Comparison of ENCODE assay signal across 1 cellular context in genomic region chr1:43465694-43466152, GRCh38.
TF ChIP-seq lines count a peak whose summit lies in the region.

No MANE protein-coding gene starts in this region.

TF ChIP-seq in HepG2, 621 proteins besides CTCF, POLR2A, EP300 and RAD21 (continued from another document and continues in another):
- no peak for TF ChIP-seq TFE3 (CRISPR knock-in tag; IDR thresholded peaks at IDR 0.05)
- TF ChIP-seq, protein P1, sequence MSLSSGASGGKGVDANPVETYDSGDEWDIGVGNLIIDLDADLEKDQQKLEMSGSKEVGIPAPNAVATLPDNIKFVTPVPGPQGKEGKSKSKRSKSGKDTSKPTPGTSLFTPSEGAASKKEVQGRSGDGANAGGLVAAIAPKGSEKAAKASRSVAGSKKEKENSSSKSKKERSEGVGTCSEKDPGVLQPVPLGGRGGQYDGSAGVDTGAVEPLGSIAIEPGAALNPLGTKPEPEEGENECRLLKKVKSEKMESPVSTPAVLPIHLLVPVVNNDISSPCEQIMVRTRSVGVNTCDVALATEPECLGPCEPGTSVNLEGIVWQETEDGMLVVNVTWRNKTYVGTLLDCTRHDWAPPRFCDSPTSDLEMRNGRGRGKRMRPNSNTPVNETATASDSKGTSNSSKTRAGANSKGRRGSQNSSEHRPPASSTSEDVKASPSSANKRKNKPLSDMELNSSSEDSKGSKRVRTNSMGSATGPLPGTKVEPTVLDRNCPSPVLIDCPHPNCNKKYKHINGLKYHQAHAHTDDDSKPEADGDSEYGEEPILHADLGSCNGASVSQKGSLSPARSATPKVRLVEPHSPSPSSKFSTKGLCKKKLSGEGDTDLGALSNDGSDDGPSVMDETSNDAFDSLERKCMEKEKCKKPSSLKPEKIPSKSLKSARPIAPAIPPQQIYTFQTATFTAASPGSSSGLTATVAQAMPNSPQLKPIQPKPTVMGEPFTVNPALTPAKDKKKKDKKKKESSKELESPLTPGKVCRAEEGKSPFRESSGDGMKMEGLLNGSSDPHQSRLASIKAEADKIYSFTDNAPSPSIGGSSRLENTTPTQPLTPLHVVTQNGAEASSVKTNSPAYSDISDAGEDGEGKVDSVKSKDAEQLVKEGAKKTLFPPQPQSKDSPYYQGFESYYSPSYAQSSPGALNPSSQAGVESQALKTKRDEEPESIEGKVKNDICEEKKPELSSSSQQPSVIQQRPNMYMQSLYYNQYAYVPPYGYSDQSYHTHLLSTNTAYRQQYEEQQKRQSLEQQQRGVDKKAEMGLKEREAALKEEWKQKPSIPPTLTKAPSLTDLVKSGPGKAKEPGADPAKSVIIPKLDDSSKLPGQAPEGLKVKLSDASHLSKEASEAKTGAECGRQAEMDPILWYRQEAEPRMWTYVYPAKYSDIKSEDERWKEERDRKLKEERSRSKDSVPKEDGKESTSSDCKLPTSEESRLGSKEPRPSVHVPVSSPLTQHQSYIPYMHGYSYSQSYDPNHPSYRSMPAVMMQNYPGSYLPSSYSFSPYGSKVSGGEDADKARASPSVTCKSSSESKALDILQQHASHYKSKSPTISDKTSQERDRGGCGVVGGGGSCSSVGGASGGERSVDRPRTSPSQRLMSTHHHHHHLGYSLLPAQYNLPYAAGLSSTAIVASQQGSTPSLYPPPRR (CRISPR knock-in tag; IDR thresholded peaks at IDR 0.05; ENCODE audit: borderline replicate concordance) = peak; percentile 33; the same call in 1 of the 2 replicates
- TF ChIP-seq, protein P2, sequence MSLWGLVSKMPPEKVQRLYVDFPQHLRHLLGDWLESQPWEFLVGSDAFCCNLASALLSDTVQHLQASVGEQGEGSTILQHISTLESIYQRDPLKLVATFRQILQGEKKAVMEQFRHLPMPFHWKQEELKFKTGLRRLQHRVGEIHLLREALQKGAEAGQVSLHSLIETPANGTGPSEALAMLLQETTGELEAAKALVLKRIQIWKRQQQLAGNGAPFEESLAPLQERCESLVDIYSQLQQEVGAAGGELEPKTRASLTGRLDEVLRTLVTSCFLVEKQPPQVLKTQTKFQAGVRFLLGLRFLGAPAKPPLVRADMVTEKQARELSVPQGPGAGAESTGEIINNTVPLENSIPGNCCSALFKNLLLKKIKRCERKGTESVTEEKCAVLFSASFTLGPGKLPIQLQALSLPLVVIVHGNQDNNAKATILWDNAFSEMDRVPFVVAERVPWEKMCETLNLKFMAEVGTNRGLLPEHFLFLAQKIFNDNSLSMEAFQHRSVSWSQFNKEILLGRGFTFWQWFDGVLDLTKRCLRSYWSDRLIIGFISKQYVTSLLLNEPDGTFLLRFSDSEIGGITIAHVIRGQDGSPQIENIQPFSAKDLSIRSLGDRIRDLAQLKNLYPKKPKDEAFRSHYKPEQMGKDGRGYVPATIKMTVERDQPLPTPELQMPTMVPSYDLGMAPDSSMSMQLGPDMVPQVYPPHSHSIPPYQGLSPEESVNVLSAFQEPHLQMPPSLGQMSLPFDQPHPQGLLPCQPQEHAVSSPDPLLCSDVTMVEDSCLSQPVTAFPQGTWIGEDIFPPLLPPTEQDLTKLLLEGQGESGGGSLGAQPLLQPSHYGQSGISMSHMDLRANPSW (CRISPR knock-in tag; IDR thresholded peaks at IDR 0.05; ENCODE audit: borderline replicate concordance) = no peak
- TF ChIP-seq GABPA (IDR thresholded peaks at IDR 0.05; ENCODE audit: low read depth, low read length) = no peak
- 0 out of 2 replicates have a peak, but pooled peaks have one; percentile 13 for TF ChIP-seq GABPA (CRISPR knock-in tag; IDR thresholded peaks at IDR 0.05; ENCODE audit: low read depth)
- no peak for TF ChIP-seq ZNF180 (CRISPR knock-in tag; IDR thresholded peaks at IDR 0.05; ENCODE audit: borderline replicate concordance, low read depth)
- TF ChIP-seq FOXM1 (CRISPR knock-in tag; IDR thresholded peaks at IDR 0.05) = no peak
- TF ChIP-seq PPARG (CRISPR knock-in tag; conservative IDR thresholded peaks at IDR 0.05) = peak; percentile 81
- TF ChIP-seq SOX6 (IDR thresholded peaks at IDR 0.05) = no peak
- peak; percentile 32; the same call in 1 of the 2 replicates for TF ChIP-seq SOX6 (CRISPR knock-in tag; IDR thresholded peaks at IDR 0.05)
- no peak for TF ChIP-seq TP53 (CRISPR knock-in tag; conservative IDR thresholded peaks at IDR 0.05)
- TF ChIP-seq HCFC1 (IDR thresholded peaks at IDR 0.05; ENCODE audit: low read depth, low read length) = no peak
- no peak for TF ChIP-seq ZBTB3 (CRISPR knock-in tag; IDR thresholded peaks at IDR 0.05; ENCODE audit: borderline replicate concordance, low read depth)
- TF ChIP-seq, protein P3, sequence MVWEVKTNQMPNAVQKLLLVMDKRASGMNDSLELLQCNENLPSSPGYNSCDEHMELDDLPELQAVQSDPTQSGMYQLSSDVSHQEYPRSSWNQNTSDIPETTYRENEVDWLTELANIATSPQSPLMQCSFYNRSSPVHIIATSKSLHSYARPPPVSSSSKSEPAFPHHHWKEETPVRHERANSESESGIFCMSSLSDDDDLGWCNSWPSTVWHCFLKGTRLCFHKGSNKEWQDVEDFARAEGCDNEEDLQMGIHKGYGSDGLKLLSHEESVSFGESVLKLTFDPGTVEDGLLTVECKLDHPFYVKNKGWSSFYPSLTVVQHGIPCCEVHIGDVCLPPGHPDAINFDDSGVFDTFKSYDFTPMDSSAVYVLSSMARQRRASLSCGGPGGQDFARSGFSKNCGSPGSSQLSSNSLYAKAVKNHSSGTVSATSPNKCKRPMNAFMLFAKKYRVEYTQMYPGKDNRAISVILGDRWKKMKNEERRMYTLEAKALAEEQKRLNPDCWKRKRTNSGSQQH (CRISPR knock-in tag; IDR thresholded peaks at IDR 0.05; ENCODE audit: low read depth) = no peak
- peak; percentile 59 for TF ChIP-seq FOXA3 (CRISPR knock-in tag; IDR thresholded peaks at IDR 0.05)
- TF ChIP-seq CREB1 (IDR thresholded peaks at IDR 0.05) = no peak
- 0 out of 2 replicates have a peak, but pooled peaks have one; percentile 30 for TF ChIP-seq CREB1 (CRISPR knock-in tag; IDR thresholded peaks at IDR 0.05)
- TF ChIP-seq ZBTB21 (CRISPR knock-in tag; IDR thresholded peaks at IDR 0.05) = no peak
- no peak for TF ChIP-seq JDP2 (CRISPR knock-in tag; IDR thresholded peaks at IDR 0.05; ENCODE audit: borderline replicate concordance)
- 0 out of 2 replicates have a peak, but pooled peaks have one; percentile 16 for TF ChIP-seq IKZF5 (CRISPR knock-in tag; IDR thresholded peaks at IDR 0.05)
- TF ChIP-seq POGZ (CRISPR knock-in tag; IDR thresholded peaks at IDR 0.05) = 0 out of 2 replicates have a peak, but pooled peaks have one; percentile 36
- TF ChIP-seq ZNF383 (CRISPR knock-in tag; IDR thresholded peaks at IDR 0.05; ENCODE audit: borderline replicate concordance) = no peak
- TF ChIP-seq ZMYM3 (CRISPR knock-in tag; IDR thresholded peaks at IDR 0.05) = 0 out of 2 replicates have a peak, but pooled peaks have one; percentile 12
- no peak for TF ChIP-seq HNRNPK (IDR thresholded peaks at IDR 0.05; ENCODE audit: low read depth, low read length, poor library complexity, severe bottlenecking)
- TF ChIP-seq ATF7-NPFF (CRISPR knock-in tag; IDR thresholded peaks at IDR 0.05; ENCODE audit: low read depth) = no peak
- TF ChIP-seq TMF1 (CRISPR knock-in tag; IDR thresholded peaks at IDR 0.05; ENCODE audit: low read depth) = no peak
- TF ChIP-seq, protein P4, sequence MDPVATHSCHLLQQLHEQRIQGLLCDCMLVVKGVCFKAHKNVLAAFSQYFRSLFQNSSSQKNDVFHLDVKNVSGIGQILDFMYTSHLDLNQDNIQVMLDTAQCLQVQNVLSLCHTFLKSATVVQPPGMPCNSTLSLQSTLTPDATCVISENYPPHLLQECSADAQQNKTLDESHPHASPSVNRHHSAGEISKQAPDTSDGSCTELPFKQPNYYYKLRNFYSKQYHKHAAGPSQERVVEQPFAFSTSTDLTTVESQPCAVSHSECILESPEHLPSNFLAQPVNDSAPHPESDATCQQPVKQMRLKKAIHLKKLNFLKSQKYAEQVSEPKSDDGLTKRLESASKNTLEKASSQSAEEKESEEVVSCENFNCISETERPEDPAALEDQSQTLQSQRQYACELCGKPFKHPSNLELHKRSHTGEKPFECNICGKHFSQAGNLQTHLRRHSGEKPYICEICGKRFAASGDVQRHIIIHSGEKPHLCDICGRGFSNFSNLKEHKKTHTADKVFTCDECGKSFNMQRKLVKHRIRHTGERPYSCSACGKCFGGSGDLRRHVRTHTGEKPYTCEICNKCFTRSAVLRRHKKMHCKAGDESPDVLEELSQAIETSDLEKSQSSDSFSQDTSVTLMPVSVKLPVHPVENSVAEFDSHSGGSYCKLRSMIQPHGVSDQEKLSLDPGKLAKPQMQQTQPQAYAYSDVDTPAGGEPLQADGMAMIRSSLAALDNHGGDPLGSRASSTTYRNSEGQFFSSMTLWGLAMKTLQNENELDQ (CRISPR knock-in tag; IDR thresholded peaks at IDR 0.05; ENCODE audit: borderline replicate concordance) = no peak
- TF ChIP-seq SAFB2 (CRISPR knock-in tag; IDR thresholded peaks at IDR 0.05; ENCODE audit: borderline replicate concordance, low read depth) = no peak
- TF ChIP-seq ZNF256 (CRISPR knock-in tag; conservative IDR thresholded peaks at IDR 0.05) = no peak
- TF ChIP-seq CHD2 (IDR thresholded peaks at IDR 0.05; ENCODE audit: low read depth, low read length) = no peak
- peak; percentile 67; the same call in 1 of the 2 replicates for TF ChIP-seq ZNF644 (CRISPR knock-in tag; IDR thresholded peaks at IDR 0.05; ENCODE audit: low read depth)
- no peak for TF ChIP-seq AHR (CRISPR knock-in tag; IDR thresholded peaks at IDR 0.05)
- TF ChIP-seq FOXO1 (CRISPR knock-in tag; IDR thresholded peaks at IDR 0.05) = 0 out of 2 replicates have a peak, but pooled peaks have one; percentile 26
- no peak for TF ChIP-seq ZNF264 (CRISPR knock-in tag; IDR thresholded peaks at IDR 0.05)
- TF ChIP-seq ARID5B (CRISPR knock-in tag; IDR thresholded peaks at IDR 0.05) = peak; percentile 63; the same call in 1 of the 2 replicates
- TF ChIP-seq TCF7 (IDR thresholded peaks at IDR 0.05; ENCODE audit: low read depth) = 0 out of 2 replicates have a peak, but pooled peaks have one; percentile 34
- peak; percentile 25; the same call in 1 of the 2 replicates for TF ChIP-seq RXRA (CRISPR knock-in tag; IDR thresholded peaks at IDR 0.05)
- TF ChIP-seq SRSF4 (IDR thresholded peaks at IDR 0.05; ENCODE audit: low read depth, low read length, poor library complexity, severe bottlenecking) = no peak
- TF ChIP-seq DPF2 (CRISPR knock-in tag; IDR thresholded peaks at IDR 0.05; ENCODE audit: borderline replicate concordance, low read depth) = 0 out of 2 replicates have a peak, but pooled peaks have one; percentile 44
- no peak for TF ChIP-seq ZNF83 (CRISPR knock-in tag; IDR thresholded peaks at IDR 0.05; ENCODE audit: borderline replicate concordance)
- no peak for TF ChIP-seq HNRNPLL (IDR thresholded peaks at IDR 0.05; ENCODE audit: low read depth, low read length, poor library complexity, severe bottlenecking)
- peak; percentile 53; the same call in 1 of the 2 replicates for TF ChIP-seq NR2F2 (IDR thresholded peaks at IDR 0.05; ENCODE audit: borderline replicate concordance, low read depth)
- no peak for TF ChIP-seq CREBL2 (CRISPR knock-in tag; IDR thresholded peaks at IDR 0.05; ENCODE audit: borderline replicate concordance)
- TF ChIP-seq SMYD3 (CRISPR knock-in tag; IDR thresholded peaks at IDR 0.05) = no peak
- TF ChIP-seq, protein P5, sequence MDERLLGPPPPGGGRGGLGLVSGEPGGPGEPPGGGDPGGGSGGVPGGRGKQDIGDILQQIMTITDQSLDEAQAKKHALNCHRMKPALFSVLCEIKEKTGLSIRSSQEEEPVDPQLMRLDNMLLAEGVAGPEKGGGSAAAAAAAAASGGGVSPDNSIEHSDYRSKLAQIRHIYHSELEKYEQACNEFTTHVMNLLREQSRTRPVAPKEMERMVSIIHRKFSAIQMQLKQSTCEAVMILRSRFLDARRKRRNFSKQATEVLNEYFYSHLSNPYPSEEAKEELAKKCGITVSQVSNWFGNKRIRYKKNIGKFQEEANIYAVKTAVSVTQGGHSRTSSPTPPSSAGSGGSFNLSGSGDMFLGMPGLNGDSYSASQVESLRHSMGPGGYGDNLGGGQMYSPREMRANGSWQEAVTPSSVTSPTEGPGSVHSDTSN (CRISPR knock-in tag; IDR thresholded peaks at IDR 0.05) = no peak
